Comparison of ENCODE assay signal across 32 cellular contexts in genomic region chr9:72905514-72906480, GRCh38. TPM values are rescaled to one million over a fixed set of nuclear protein-coding genes. Genes with fewer than 3 reads are reported as not detected.
"Had no signal": no experiment of that assay in that cellular context is flagged by ENCODE, and none has a peak within 500 bp of the region (broad histone marks: within the 10 kb centered on the region; RNA-seq: fewer than 3 reads in every experiment).

No MANE protein-coding gene starts in this region.

- H3K9me3 ChIP-seq: MG63, SJCRH30 had no signal

- FAIRE-seq: K562 had no signal

- H3K4me1 Mint-ChIP-seq: T-cell had no signal

- H3K36me3 Mint-ChIP-seq: T-cell had no signal

- H3K9me3 Mint-ChIP-seq: T-cell had no signal

- H3K4me1 ChIP-seq: SJCRH30 had no signal

- DNase-seq: Kasumi-1, KG1, MG63, NCI-H1048, NCI-H1092 treated with DMSO at 0.1 percent for 48 hours, NCI-H1436, NCI-H146, NCI-H1694, NCI-H187, NCI-H1930, NCI-H2029 treated with DMSO at 0.1 percent for 48 hours, NCI-H2081 treated with DMSO at 0.1 percent for 48 hours, NCI-H2107, NCI-H2171, NCI-H226, NCI-H446, NCI-H510A treated with DMSO at 0.1 percent for 48 hours, NCI-H524 treated with DMSO at 0.1 percent for 48 hours, NCI-H774, PC-9, SHP77, SIG-M5, SJCRH30, T-cell had no signal

- H3K27ac ChIP-seq: PC-9, RWPE1, SJCRH30, SK-N-MC had no signal

- H3K4me2 ChIP-seq: PC-9 had no signal

- H3K27ac Mint-ChIP-seq: T-cell had no signal

- ATAC-seq: K562, Panc1, Right ventricle myocardium inferior, SK-N-SH treated with all-trans-retinoic acid at 6 μM for 48 hours, T-cell had no signal

- H3K4me3 ChIP-seq: K562, MG63, PC-9, SJCRH30, SK-N-MC had no signal

- H3K27me3 ChIP-seq: MG63, SJCRH30 had no signal

- H3K4me3 Mint-ChIP-seq: T-cell had no signal

RNA-seq across cellular contexts. Expression of gene ALDH1A1, which starts 47.1 kb away (rescaled TPM):
- total RNA-seq: OCI-LY7, RPMI7951 had no signal
